13 cellular contexts compared by ENCODE assay signal in genomic region chr12:107352347-107353081, GRCh38.
DNase-seq lines count a peak whose midpoint lies in the region; ATAC-seq lines count a peak whose summit lies in the region.
"Had no signal": no experiment of that assay in that cellular context is flagged by ENCODE, and none has a peak within 500 bp of the region (broad histone marks: within the 10 kb centered on the region; RNA-seq: fewer than 3 reads in every experiment).

No MANE protein-coding gene starts in this region.

- POLR2A ChIA-PET in naive thymus-derived CD8-positive, alpha-beta T cell (lab: Charles Lee) = interaction anchor here (1.1 to 1.6 kb wide), 2 partner anchors 32 to 42 kb away, joined by 3 to 5 read pairs; no protein-coding TSS in a partner anchor

- no peaks in the 10 kb centered on the region for H3K27me3 Mint-ChIP-seq in activated naive CD4-positive, alpha-beta T cell treated with anti-CD3 and anti-CD28 coated beads, Interleukin-2, amount 50 U/mL, for 24 hours
- no peaks in the 10 kb centered on the region for H3K27me3 Mint-ChIP-seq in naive thymus-derived CD8-positive, alpha-beta T cell

- peak; percentile 57 to 70 for ATAC-seq in naive thymus-derived CD8-positive, alpha-beta T cell
- no peak for ATAC-seq in left lobe of liver

- peaks cover 68% of the 10 kb centered on the region for H3K4me1 Mint-ChIP-seq in activated naive CD4-positive, alpha-beta T cell treated with anti-CD3 and anti-CD28 coated beads, Interleukin-2, amount 50 U/mL, for 24 hours
- peaks cover 43 to 77% (median 66%) of the 10 kb centered on the region in 4 donors for H3K4me1 Mint-ChIP-seq in naive thymus-derived CD8-positive, alpha-beta T cell

- peak overlapping the region; percentile 40 for H3K4me3 Mint-ChIP-seq in activated naive CD4-positive, alpha-beta T cell treated with anti-CD3 and anti-CD28 coated beads, Interleukin-2, amount 50 U/mL, for 24 hours
- H3K4me3 Mint-ChIP-seq in naive thymus-derived CD8-positive, alpha-beta T cell = peak overlapping the region in 9 of 10 donors; percentile 4 to 70 (median 37)

- DNase-seq in activated CD4-positive, alpha-beta T cell treated with anti-CD3 and anti-CD28 coated beads for 4 hours = peak; percentile 29 to 44
- no peak for DNase-seq in activated CD4-positive, alpha-beta T cell treated with anti-CD3 and anti-CD28 coated beads for 1 hour
- DNase-seq in MV-4-11 (lab: John Stamatoyannopoulos, UW) = peak; percentile 19
- peak in 1 of 10 donors; percentile 20 for DNase-seq in naive thymus-derived CD8-positive, alpha-beta T cell
- no peak for DNase-seq in DMS153 (lab: John Stamatoyannopoulos, UW)
- no peak for DNase-seq in HT-29 (ENCODE audit: low spot score)
- no peak for DNase-seq in left lobe of liver (ENCODE audit: low spot score)
- DNase-seq: effector CD8-positive, alpha-beta T cell; gastrocnemius medialis; NCI-H524 treated with DMSO at 0.1 percent for 48 hours; SHP77; spleen had no signal

- H3K36me3 Mint-ChIP-seq in activated naive CD4-positive, alpha-beta T cell treated with anti-CD3 and anti-CD28 coated beads, Interleukin-2, amount 50 U/mL, for 24 hours = peaks cover 2% of the 10 kb centered on the region
- peaks cover 0 to 2% (median under 1%) of the 10 kb centered on the region in 3 donors for H3K36me3 Mint-ChIP-seq in naive thymus-derived CD8-positive, alpha-beta T cell

- H3K27ac Mint-ChIP-seq in activated naive CD4-positive, alpha-beta T cell treated with anti-CD3 and anti-CD28 coated beads, Interleukin-2, amount 50 U/mL, for 24 hours = peak overlapping the region; percentile 26
- H3K27ac Mint-ChIP-seq in naive thymus-derived CD8-positive, alpha-beta T cell = peak overlapping the region; percentile 33 to 92 (median 66)

- no peaks in the 10 kb centered on the region for H3K9me3 Mint-ChIP-seq in activated naive CD4-positive, alpha-beta T cell treated with anti-CD3 and anti-CD28 coated beads, Interleukin-2, amount 50 U/mL, for 24 hours
- no peaks in the 10 kb centered on the region for H3K9me3 Mint-ChIP-seq in naive thymus-derived CD8-positive, alpha-beta T cell

Comparison
In these comparisons a context has a peak if more than half of its experiments do, and no peak if none do; other contexts are left out.
1. DNase-seq: peak in activated CD4-positive, alpha-beta T cell treated with anti-CD3 and anti-CD28 coated beads for 4 hours (2 of 2) and MV-4-11 (single experiment); none in activated CD4-positive, alpha-beta T cell treated with anti-CD3 and anti-CD28 coated beads for 1 hour (single experiment), DMS153 (single experiment), HT-29 (single experiment) and left lobe of liver (single experiment).